ENCODE assay signal across 1 cellular context in the genomic region with DNA sequence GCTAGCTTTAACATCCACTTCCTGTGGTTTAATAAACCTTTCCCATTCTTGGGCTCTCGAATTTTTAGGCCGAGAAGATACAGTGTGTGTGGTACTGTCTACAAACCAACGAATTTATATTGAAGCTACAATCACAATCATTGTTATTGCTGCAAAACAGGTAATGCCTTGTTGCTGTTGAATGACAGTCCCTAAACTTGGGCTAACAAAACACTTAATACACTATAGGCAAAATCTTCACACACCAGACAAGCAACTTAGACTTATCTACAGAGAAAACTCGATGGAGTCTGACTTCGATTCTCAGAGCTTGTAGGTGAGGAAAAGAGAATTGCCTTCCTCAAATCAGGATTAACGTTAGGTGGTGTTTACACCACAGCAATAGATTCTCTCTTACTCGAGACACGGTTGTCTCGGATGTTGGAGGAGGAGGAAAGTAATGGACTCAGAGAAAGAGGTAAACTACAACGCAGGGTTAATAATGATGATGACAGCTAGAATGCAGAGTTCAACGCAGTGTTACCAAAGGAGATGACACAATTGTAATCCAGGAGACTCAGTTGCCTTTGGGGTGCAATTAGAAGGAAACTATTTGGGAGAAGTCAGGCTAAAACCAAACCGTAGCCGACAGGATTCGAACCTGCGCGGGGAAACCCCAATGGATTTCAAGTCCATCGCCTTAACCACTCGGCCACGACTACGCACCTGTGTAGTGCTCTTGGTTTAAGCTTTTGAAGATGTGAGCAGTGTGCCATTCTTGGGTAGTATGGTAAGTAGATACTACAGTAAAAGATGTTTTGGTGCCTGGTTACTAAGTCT.
TF ChIP-seq lines count a peak whose summit lies in the region.

No MANE protein-coding gene starts in this region.

TF ChIP-seq in K562, 482 proteins besides CTCF, POLR2A, EP300 and RAD21 (continued from another document and continues in another):
- TF ChIP-seq, protein P1, sequence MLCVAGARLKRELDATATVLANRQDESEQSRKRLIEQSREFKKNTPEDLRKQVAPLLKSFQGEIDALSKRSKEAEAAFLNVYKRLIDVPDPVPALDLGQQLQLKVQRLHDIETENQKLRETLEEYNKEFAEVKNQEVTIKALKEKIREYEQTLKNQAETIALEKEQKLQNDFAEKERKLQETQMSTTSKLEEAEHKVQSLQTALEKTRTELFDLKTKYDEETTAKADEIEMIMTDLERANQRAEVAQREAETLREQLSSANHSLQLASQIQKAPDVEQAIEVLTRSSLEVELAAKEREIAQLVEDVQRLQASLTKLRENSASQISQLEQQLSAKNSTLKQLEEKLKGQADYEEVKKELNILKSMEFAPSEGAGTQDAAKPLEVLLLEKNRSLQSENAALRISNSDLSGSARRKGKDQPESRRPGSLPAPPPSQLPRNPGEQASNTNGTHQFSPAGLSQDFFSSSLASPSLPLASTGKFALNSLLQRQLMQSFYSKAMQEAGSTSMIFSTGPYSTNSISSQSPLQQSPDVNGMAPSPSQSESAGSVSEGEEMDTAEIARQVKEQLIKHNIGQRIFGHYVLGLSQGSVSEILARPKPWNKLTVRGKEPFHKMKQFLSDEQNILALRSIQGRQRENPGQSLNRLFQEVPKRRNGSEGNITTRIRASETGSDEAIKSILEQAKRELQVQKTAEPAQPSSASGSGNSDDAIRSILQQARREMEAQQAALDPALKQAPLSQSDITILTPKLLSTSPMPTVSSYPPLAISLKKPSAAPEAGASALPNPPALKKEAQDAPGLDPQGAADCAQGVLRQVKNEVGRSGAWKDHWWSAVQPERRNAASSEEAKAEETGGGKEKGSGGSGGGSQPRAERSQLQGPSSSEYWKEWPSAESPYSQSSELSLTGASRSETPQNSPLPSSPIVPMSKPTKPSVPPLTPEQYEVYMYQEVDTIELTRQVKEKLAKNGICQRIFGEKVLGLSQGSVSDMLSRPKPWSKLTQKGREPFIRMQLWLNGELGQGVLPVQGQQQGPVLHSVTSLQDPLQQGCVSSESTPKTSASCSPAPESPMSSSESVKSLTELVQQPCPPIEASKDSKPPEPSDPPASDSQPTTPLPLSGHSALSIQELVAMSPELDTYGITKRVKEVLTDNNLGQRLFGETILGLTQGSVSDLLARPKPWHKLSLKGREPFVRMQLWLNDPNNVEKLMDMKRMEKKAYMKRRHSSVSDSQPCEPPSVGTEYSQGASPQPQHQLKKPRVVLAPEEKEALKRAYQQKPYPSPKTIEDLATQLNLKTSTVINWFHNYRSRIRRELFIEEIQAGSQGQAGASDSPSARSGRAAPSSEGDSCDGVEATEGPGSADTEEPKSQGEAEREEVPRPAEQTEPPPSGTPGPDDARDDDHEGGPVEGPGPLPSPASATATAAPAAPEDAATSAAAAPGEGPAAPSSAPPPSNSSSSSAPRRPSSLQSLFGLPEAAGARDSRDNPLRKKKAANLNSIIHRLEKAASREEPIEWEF (CRISPR knock-in tag; IDR thresholded peaks at IDR 0.05): no peak
- TF ChIP-seq, protein P2, sequence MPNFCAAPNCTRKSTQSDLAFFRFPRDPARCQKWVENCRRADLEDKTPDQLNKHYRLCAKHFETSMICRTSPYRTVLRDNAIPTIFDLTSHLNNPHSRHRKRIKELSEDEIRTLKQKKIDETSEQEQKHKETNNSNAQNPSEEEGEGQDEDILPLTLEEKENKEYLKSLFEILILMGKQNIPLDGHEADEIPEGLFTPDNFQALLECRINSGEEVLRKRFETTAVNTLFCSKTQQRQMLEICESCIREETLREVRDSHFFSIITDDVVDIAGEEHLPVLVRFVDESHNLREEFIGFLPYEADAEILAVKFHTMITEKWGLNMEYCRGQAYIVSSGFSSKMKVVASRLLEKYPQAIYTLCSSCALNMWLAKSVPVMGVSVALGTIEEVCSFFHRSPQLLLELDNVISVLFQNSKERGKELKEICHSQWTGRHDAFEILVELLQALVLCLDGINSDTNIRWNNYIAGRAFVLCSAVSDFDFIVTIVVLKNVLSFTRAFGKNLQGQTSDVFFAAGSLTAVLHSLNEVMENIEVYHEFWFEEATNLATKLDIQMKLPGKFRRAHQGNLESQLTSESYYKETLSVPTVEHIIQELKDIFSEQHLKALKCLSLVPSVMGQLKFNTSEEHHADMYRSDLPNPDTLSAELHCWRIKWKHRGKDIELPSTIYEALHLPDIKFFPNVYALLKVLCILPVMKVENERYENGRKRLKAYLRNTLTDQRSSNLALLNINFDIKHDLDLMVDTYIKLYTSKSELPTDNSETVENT (CRISPR knock-in tag; IDR thresholded peaks at IDR 0.05): no peak
- TF ChIP-seq SAFB (IDR thresholded peaks at IDR 0.05; ENCODE audit: borderline replicate concordance, low read depth, low read length) (no peak), CREM (IDR thresholded peaks at IDR 0.05; ENCODE audit: low read depth) (peak; percentile 69), TFAM (CRISPR knock-in tag; conservative IDR thresholded peaks at IDR 0.05) (no peak), ARID1B (IDR thresholded peaks at IDR 0.05) (peak; percentile 60), TAF1 (IDR thresholded peaks at IDR 0.05; ENCODE audit: control insufficient read depth, extremely low read depth, insufficient read depth, low read length, severe bottlenecking) (no peak), ETV5 (CRISPR knock-in tag; IDR thresholded peaks at IDR 0.05; ENCODE audit: low read depth) (no peak), FIP1L1 (IDR thresholded peaks at IDR 0.05; ENCODE audit: low read depth, low read length, poor library complexity, severe bottlenecking) (no peak), PCBP1 (IDR thresholded peaks at IDR 0.05; ENCODE audit: low read depth, low read length, poor library complexity, severe bottlenecking) (no peak), ZNF551 (CRISPR knock-in tag; IDR thresholded peaks at IDR 0.05) (no peak), KLF13 (tag; IDR thresholded peaks at IDR 0.05; ENCODE audit: borderline replicate concordance, low read depth) (peak; percentile 34; the same call in 1 of the 2 replicates), ZNF76 (CRISPR knock-in tag; IDR thresholded peaks at IDR 0.05; ENCODE audit: borderline replicate concordance) (no peak), ZNF668 (CRISPR knock-in tag; IDR thresholded peaks at IDR 0.05) (no peak), KLF1 (tag; IDR thresholded peaks at IDR 0.05) (no peak), POLR2AphosphoS5 (IDR thresholded peaks at IDR 0.05; ENCODE audit: control insufficient read depth, insufficient read depth, low read depth, low read length) (no peak), ATF7 (IDR thresholded peaks at IDR 0.05) (peak; percentile 90), ESRRA (IDR thresholded peaks at IDR 0.05; ENCODE audit: borderline replicate concordance, low read depth) (peak; percentile 64; the same call in 1 of the 2 replicates), MTA3 (IDR thresholded peaks at IDR 0.05; ENCODE audit: borderline replicate concordance) (peak; percentile 86), HNRNPLL (IDR thresholded peaks at IDR 0.05; ENCODE audit: low read depth, low read length, poor library complexity, severe bottlenecking) (peak; percentile 55), MEIS2 (IDR thresholded peaks at IDR 0.05; ENCODE audit: partially characterized antibody) (peak; percentile 77), CEBPB (tag; IDR thresholded peaks at IDR 0.05) (peak; percentile 85), EGR1 (conservative IDR thresholded peaks at IDR 0.05) (no peak), HMGN3 (IDR thresholded peaks at IDR 0.05; ENCODE audit: borderline replicate concordance, extremely low read depth, insufficient read length, low read depth, low read length) (no peak)
- TF ChIP-seq, protein P3, sequence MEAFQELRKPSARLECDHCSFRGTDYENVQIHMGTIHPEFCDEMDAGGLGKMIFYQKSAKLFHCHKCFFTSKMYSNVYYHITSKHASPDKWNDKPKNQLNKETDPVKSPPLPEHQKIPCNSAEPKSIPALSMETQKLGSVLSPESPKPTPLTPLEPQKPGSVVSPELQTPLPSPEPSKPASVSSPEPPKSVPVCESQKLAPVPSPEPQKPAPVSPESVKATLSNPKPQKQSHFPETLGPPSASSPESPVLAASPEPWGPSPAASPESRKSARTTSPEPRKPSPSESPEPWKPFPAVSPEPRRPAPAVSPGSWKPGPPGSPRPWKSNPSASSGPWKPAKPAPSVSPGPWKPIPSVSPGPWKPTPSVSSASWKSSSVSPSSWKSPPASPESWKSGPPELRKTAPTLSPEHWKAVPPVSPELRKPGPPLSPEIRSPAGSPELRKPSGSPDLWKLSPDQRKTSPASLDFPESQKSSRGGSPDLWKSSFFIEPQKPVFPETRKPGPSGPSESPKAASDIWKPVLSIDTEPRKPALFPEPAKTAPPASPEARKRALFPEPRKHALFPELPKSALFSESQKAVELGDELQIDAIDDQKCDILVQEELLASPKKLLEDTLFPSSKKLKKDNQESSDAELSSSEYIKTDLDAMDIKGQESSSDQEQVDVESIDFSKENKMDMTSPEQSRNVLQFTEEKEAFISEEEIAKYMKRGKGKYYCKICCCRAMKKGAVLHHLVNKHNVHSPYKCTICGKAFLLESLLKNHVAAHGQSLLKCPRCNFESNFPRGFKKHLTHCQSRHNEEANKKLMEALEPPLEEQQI (IDR thresholded peaks at IDR 0.05): peak; percentile 82; the same call in 1 of the 2 replicates
- TF ChIP-seq, protein P4, sequence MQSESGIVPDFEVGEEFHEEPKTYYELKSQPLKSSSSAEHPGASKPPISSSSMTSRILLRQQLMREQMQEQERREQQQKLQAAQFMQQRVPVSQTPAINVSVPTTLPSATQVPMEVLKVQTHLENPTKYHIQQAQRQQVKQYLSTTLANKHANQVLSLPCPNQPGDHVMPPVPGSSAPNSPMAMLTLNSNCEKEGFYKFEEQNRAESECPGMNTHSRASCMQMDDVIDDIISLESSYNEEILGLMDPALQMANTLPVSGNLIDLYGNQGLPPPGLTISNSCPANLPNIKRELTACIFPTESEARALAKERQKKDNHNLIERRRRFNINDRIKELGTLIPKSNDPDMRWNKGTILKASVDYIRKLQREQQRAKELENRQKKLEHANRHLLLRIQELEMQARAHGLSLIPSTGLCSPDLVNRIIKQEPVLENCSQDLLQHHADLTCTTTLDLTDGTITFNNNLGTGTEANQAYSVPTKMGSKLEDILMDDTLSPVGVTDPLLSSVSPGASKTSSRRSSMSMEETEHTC (IDR thresholded peaks at IDR 0.05): no peak
- TF ChIP-seq, protein P5, sequence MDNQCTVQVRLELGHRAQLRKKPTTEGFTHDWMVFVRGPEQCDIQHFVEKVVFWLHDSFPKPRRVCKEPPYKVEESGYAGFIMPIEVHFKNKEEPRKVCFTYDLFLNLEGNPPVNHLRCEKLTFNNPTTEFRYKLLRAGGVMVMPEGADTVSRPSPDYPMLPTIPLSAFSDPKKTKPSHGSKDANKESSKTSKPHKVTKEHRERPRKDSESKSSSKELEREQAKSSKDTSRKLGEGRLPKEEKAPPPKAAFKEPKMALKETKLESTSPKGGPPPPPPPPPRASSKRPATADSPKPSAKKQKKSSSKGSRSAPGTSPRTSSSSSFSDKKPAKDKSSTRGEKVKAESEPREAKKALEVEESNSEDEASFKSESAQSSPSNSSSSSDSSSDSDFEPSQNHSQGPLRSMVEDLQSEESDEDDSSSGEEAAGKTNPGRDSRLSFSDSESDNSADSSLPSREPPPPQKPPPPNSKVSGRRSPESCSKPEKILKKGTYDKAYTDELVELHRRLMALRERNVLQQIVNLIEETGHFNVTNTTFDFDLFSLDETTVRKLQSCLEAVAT (IDR thresholded peaks at IDR 0.05): peak; percentile 62 to 66; a peak in 3 of 4 replicates
- TF ChIP-seq, protein P6, sequence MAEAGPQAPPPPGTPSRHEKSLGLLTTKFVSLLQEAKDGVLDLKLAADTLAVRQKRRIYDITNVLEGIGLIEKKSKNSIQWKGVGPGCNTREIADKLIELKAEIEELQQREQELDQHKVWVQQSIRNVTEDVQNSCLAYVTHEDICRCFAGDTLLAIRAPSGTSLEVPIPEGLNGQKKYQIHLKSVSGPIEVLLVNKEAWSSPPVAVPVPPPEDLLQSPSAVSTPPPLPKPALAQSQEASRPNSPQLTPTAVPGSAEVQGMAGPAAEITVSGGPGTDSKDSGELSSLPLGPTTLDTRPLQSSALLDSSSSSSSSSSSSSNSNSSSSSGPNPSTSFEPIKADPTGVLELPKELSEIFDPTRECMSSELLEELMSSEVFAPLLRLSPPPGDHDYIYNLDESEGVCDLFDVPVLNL (CRISPR knock-in tag; IDR thresholded peaks at IDR 0.05; ENCODE audit: low read depth): peak; percentile 72; the same call in 1 of the 2 replicates
- TF ChIP-seq, protein P7, sequence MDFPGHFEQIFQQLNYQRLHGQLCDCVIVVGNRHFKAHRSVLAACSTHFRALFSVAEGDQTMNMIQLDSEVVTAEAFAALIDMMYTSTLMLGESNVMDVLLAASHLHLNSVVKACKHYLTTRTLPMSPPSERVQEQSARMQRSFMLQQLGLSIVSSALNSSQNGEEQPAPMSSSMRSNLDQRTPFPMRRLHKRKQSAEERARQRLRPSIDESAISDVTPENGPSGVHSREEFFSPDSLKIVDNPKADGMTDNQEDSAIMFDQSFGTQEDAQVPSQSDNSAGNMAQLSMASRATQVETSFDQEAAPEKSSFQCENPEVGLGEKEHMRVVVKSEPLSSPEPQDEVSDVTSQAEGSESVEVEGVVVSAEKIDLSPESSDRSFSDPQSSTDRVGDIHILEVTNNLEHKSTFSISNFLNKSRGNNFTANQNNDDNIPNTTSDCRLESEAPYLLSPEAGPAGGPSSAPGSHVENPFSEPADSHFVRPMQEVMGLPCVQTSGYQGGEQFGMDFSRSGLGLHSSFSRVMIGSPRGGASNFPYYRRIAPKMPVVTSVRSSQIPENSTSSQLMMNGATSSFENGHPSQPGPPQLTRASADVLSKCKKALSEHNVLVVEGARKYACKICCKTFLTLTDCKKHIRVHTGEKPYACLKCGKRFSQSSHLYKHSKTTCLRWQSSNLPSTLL (IDR thresholded peaks at IDR 0.05): peak; percentile 70; the same call in 1 of the 2 replicates
- TF ChIP-seq, protein P8, sequence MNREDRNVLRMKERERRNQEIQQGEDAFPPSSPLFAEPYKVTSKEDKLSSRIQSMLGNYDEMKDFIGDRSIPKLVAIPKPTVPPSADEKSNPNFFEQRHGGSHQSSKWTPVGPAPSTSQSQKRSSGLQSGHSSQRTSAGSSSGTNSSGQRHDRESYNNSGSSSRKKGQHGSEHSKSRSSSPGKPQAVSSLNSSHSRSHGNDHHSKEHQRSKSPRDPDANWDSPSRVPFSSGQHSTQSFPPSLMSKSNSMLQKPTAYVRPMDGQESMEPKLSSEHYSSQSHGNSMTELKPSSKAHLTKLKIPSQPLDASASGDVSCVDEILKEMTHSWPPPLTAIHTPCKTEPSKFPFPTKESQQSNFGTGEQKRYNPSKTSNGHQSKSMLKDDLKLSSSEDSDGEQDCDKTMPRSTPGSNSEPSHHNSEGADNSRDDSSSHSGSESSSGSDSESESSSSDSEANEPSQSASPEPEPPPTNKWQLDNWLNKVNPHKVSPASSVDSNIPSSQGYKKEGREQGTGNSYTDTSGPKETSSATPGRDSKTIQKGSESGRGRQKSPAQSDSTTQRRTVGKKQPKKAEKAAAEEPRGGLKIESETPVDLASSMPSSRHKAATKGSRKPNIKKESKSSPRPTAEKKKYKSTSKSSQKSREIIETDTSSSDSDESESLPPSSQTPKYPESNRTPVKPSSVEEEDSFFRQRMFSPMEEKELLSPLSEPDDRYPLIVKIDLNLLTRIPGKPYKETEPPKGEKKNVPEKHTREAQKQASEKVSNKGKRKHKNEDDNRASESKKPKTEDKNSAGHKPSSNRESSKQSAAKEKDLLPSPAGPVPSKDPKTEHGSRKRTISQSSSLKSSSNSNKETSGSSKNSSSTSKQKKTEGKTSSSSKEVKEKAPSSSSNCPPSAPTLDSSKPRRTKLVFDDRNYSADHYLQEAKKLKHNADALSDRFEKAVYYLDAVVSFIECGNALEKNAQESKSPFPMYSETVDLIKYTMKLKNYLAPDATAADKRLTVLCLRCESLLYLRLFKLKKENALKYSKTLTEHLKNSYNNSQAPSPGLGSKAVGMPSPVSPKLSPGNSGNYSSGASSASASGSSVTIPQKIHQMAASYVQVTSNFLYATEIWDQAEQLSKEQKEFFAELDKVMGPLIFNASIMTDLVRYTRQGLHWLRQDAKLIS (CRISPR knock-in tag; IDR thresholded peaks at IDR 0.05): no peak
- TF ChIP-seq, protein P9, sequence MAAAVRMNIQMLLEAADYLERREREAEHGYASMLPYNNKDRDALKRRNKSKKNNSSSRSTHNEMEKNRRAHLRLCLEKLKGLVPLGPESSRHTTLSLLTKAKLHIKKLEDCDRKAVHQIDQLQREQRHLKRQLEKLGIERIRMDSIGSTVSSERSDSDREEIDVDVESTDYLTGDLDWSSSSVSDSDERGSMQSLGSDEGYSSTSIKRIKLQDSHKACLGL (CRISPR knock-in tag; IDR thresholded peaks at IDR 0.05; ENCODE audit: borderline replicate concordance, poor library complexity, severe bottlenecking): no peak
